ENCODE assay signal across 8 cellular contexts in the genomic region with DNA sequence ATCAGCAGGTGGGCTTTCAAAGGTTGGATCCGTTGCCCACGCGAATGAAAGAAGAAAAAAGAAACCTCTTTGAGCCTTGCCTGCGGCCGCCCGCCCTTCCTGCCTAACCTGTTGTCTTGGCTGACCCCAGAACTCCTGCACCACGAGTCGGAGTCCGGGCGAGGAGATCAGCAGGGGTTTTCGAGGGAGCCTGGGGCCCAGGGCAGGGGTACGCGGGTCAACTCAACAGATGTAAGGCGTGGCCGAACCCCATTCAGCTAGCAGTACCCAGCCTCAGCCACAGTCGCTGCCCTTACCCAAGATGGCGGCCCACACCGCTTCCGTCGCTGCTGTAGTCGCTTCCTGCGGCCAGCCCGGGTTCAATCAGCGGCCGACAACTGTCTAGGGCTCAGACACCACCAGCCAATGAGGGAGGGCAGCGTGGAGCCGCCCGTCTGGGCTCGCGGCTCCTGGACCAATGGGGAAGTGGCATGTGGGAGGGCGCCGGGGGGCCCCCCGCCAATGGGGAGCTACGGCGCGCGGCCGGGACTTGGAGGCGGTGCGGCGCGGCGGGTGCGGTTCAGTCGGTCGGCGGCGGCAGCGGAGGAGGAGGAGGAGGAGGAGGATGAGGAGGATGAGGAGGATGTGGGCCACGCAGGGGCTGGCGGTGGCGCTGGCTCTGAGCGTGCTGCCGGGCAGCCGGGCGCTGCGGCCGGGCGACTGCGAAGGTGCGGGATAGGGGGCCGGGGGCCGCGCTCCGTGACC. TPM values are rescaled to one million over a fixed set of nuclear protein-coding genes. Genes with fewer than 3 reads are reported as not detected.
DNase-seq lines count a peak whose midpoint lies in the region; ATAC-seq, FAIRE-seq and TF ChIP-seq lines count a peak whose summit lies in the region.

Gene MANF (plus strand): TSS at position 562 of the 744 bp plus-strand sequence. CDS start 52 bp downstream, at position 614.

- H2BK5ac ChIP-seq in IMR-90 (ENCODE audit: low read depth, low read length, poor library complexity, severe bottlenecking), result peak within 1 kb of the TSS; percentile 87

- POLR2A ChIA-PET in IMR-90 (lab: Charles Lee; ENCODE audit: unreplicated experiment), result interaction anchor here (0.6 kb wide), 3 partner anchors 14 to 712 kb away, joined by 3 to 7 read pairs (median 7); no protein-coding TSS in a partner anchor
- POLR2A ChIA-PET in endothelial cell of umbilical vein (lab: Charles Lee), result interaction anchor here (0.6 to 1.3 kb wide), 3 partner anchors 45 to 114 kb away, joined by 3 to 7 read pairs (median 3); no protein-coding TSS in a partner anchor

- no peak within 1 kb of the TSS; the same call in 2 of the 3 replicates for H2BK15ac ChIP-seq in IMR-90 (ENCODE audit: low read depth, low read length)

- H3K27ac ChIP-seq in IMR-90 (ENCODE audit: insufficient read depth, low read length) (peak within 1 kb of the TSS; percentile 92), endothelial cell of umbilical vein (ENCODE audit: insufficient read depth, low read depth, low read length) (peak within 1 kb of the TSS; percentile 95)

- H3K9me3 ChIP-seq in IMR-90 (ENCODE audit: control insufficient read depth, insufficient read depth, low read length), result no peaks in the 10 kb centered on the region
- H3K9me3 ChIP-seq in endothelial cell of umbilical vein (replicated peaks; ENCODE audit: control insufficient read depth, insufficient read depth, low read length), result no peaks in the 10 kb centered on the region

- intact Hi-C loops in IMR-90 (cut with micrococcal nuclease), result loop anchor here (1.0 to 5.0 kb wide), 6 partner anchors 41 to 1038 kb away; partner anchors contain the start of genes HEMK1, MAPKAPK3 and ZMYND10
- intact Hi-C loops in endothelial cell of umbilical vein (cut with micrococcal nuclease), result loop anchor here (1.0 to 10.0 kb wide), 6 partner anchors 45 to 816 kb away; partner anchors contain the start of genes DOCK3, HEMK1, PARP3 and RRP9

- DNase-seq in DMS 273 treated with DMSO at 0.1 percent for 48 hours (lab: John Stamatoyannopoulos, UW) (peak; percentile 88), IMR-90 (peak; percentile 97), OCI-M1 (lab: John Stamatoyannopoulos, UW) (peak; percentile 95), activated T-cell treated with anti-CD3 and anti-CD28 coated beads for 24 hours (ENCODE audit: low read depth) (peak; percentile 96), endothelial cell of umbilical vein (ENCODE audit: low read depth, low spot score) (peak; percentile 99), middle frontal gyrus (ENCODE audit: extremely low spot score, low spot score) (peak; percentile 98)
- DNase-seq in stimulated activated CD8-positive, alpha-beta memory T cell treated with anti-CD3 and anti-CD28 coated beads, Interleukin-2, amount 100 ng/mL, for 48 hours (ENCODE audit: low read depth in 2 of 2), result peak; percentile 95

- H2BK20ac ChIP-seq in IMR-90 (ENCODE audit: low read depth, low read length), result no peak within 1 kb of the TSS

- H3K4me2 ChIP-seq in IMR-90 (ENCODE audit: low read depth, low read length) (peak within 1 kb of the TSS; percentile 96), endothelial cell of umbilical vein (ENCODE audit: insufficient read depth, low read length) (peak within 1 kb of the TSS; percentile 96)

- H3K4ac ChIP-seq in IMR-90 (ENCODE audit: low read depth, low read length), result peak within 1 kb of the TSS; percentile 96

- 0% methylated on average over 21 of the region's 65 CpGs; no CpG with 5 or more reads in 1 of the 2 experiments for WGBS in IMR-90 (ENCODE audit: extremely low coverage in 2 of 2, insufficient read length in 1 of 2), 2 experiments

- H2AK9ac ChIP-seq in IMR-90 (replicated peaks; ENCODE audit: low read depth, low read length, poor library complexity), result peak within 1 kb of the TSS; percentile 100

- H3K14ac ChIP-seq in IMR-90 (replicated peaks; ENCODE audit: low read depth, low read length), result peak within 1 kb of the TSS; percentile 99

- peaks cover 29 to 54% of the 10 kb centered on the region in 2 experiments for H3K79me1 ChIP-seq in IMR-90 (ENCODE audit: low read depth in 1 of 2, low read length in 2 of 2)

- peak within 1 kb of the TSS; percentile 34; the same call in 1 of the 2 replicates for H3K18ac ChIP-seq in IMR-90 (ENCODE audit: low read depth, low read length)

- no peak for TF ChIP-seq CTCF in IMR-90 (conservative IDR thresholded peaks at IDR 0.05; ENCODE audit: low read depth, low read length)
- no peak for TF ChIP-seq CTCF in endothelial cell of umbilical vein (IDR thresholded peaks at IDR 0.05; ENCODE audit: extremely low read depth in 1 of 2, insufficient read depth in 1 of 2, low read depth in 1 of 2, low read length in 2 of 2)

- H4K20me1 ChIP-seq in IMR-90 (ENCODE audit: insufficient read depth, low read length), result peaks cover 37% of the 10 kb centered on the region
- no peaks in the 10 kb centered on the region for H4K20me1 ChIP-seq in endothelial cell of umbilical vein (replicated peaks; ENCODE audit: control insufficient read depth, extremely low read depth, insufficient read depth, low read length)

- peak within 1 kb of the TSS; percentile 79 for H3K4me3 ChIP-seq in IMR-90 (ENCODE audit: insufficient read depth, low read depth, low read length)
- H3K4me3 ChIP-seq in endothelial cell of umbilical vein (replicated peaks in 1 of 3; ENCODE audit: insufficient read depth in 1 of 3, low read depth in 1 of 3, low read length in 3 of 3), result peak within 1 kb of the TSS; percentile 64 to 97 (median 93)

- H2BK120ac ChIP-seq in IMR-90 (ENCODE audit: low read depth, low read length), result peak within 1 kb of the TSS; percentile 37; the same call in 1 of the 2 replicates

- TF ChIP-seq POLR2A in IMR-90 (IDR thresholded peaks at IDR 0.05; ENCODE audit: low read depth, low read length), result peak; percentile 97
- TF ChIP-seq POLR2A in endothelial cell of umbilical vein (IDR thresholded peaks at IDR 0.05; ENCODE audit: low read depth, low read length), result peak; percentile 89

- peak within 1 kb of the TSS; percentile 97 to 99 for H4K8ac ChIP-seq in IMR-90 (ENCODE audit: low read depth in 2 of 2, low read length in 2 of 2)

- peak within 1 kb of the TSS; percentile 94 for H3K9ac ChIP-seq in IMR-90 (ENCODE audit: low read depth, low read length)
- H3K9ac ChIP-seq in endothelial cell of umbilical vein (replicated peaks; ENCODE audit: extremely low read depth, insufficient read depth, low read length), result peak within 1 kb of the TSS; percentile 99

- CTCF ChIA-PET in IMR-90 (lab: Yijun Ruan, JAX) (interaction anchor here (0.9 to 1.0 kb wide), 2 partner anchors 13 to 769 kb away, joined by 3 read pairs; no protein-coding TSS in a partner anchor), endothelial cell of umbilical vein (lab: Charles Lee) (interaction anchor here (1.3 to 2.7 kb wide), 5 partner anchors 13 to 769 kb away, joined by 3 to 14 read pairs (median 9); no protein-coding TSS in a partner anchor)

- BruUV-seq in IMR-90 (replicated peaks; lab: Mats Ljungman, UMichigan), result TSS peak; percentile 82
- no TSS peak for BruUV-seq in endothelial cell of umbilical vein (replicated peaks; lab: Mats Ljungman, UMichigan)

- TF ChIP-seq RAD21 in IMR-90 (IDR thresholded peaks at IDR 0.05; ENCODE audit: low read length), result no peak

- ATAC-seq in GM21528 (IDR thresholded peaks at IDR 0.05; ENCODE audit: low FRiP score, unreplicated experiment), result peak; percentile 87
- peak; percentile 96 for ATAC-seq in IMR-90 (ENCODE audit: low read depth)

- H2AK5ac ChIP-seq in IMR-90 (ENCODE audit: low read depth, low read length), result peak within 1 kb of the TSS; percentile 96

- H2AFZ ChIP-seq in IMR-90 (replicated peaks; ENCODE audit: low read length, poor library complexity) (peak within 1 kb of the TSS; percentile 96), endothelial cell of umbilical vein (ENCODE audit: low read depth, low read length) (peak within 1 kb of the TSS; percentile 50)

- FAIRE-seq in endothelial cell of umbilical vein (lab: Jason Lieb, UNC), result peak; percentile 99

- peak within 1 kb of the TSS; percentile 88 for H3K23ac ChIP-seq in IMR-90 (ENCODE audit: low read depth, low read length)

- in situ Hi-C loops in IMR-90 (cut with MboI; ENCODE audit: low sequenced_read_pairs), result loop anchor here (25.0 kb wide), 2 partner anchors 552 to 1048 kb away; partner anchors contain the start of genes PARP3, RASSF1, RRP9 and TUSC2

- H4K5ac ChIP-seq in IMR-90 (ENCODE audit: low read depth, low read length), result peak within 1 kb of the TSS; percentile 58

- H3K4me1 ChIP-seq in IMR-90 (ENCODE audit: control insufficient read depth, insufficient read depth, low read length) (peaks cover 6% of the 10 kb centered on the region), endothelial cell of umbilical vein (ENCODE audit: control insufficient read depth, extremely low read depth, insufficient read depth, low read length) (peaks cover 29% of the 10 kb centered on the region)

- H3K27me3 ChIP-seq in IMR-90 (ENCODE audit: control insufficient read depth, insufficient read depth, low read length) (no peaks in the 10 kb centered on the region), endothelial cell of umbilical vein (ENCODE audit: control insufficient read depth in 2 of 2, insufficient read depth in 2 of 2, low read length in 2 of 2) (no peaks in the 10 kb centered on the region)

- H3K9me1 ChIP-seq in IMR-90 (ENCODE audit: insufficient read depth, low read length), result no peaks in the 10 kb centered on the region
- H3K9me1 ChIP-seq in endothelial cell of umbilical vein (replicated peaks; ENCODE audit: control insufficient read depth, extremely low read depth, insufficient read depth, low read length), result no peaks in the 10 kb centered on the region

- peak within 1 kb of the TSS; percentile 97 for H4K91ac ChIP-seq in IMR-90 (ENCODE audit: insufficient read depth, low read depth, low read length)

- H3K56ac ChIP-seq in IMR-90 (ENCODE audit: extremely low read depth, insufficient read depth, low read length), result peak within 1 kb of the TSS; percentile 89

- H3K79me2 ChIP-seq in endothelial cell of umbilical vein (ENCODE audit: control insufficient read depth, insufficient read depth, low read length), result peaks cover 43% of the 10 kb centered on the region

- peaks cover 23% of the 10 kb centered on the region for H3K36me3 ChIP-seq in IMR-90 (ENCODE audit: control insufficient read depth, insufficient read depth, low read length)
- peaks cover 8 to 16% of the 10 kb centered on the region in 2 experiments for H3K36me3 ChIP-seq in endothelial cell of umbilical vein (ENCODE audit: control insufficient read depth in 2 of 2, extremely low read depth in 1 of 2, insufficient read depth in 2 of 2, low read length in 2 of 2)

- dilution Hi-C loops in IMR-90 (cut with HindIII; ENCODE audit: low sequenced_read_pairs, unreplicated experiment), result no loop called here
- dilution Hi-C loops in endothelial cell of umbilical vein (cut with MboI; ENCODE audit: extremely low pct_ligation_motif_present, low sequenced_read_pairs), result no loop called here

RNA-seq across cellular contexts. Expression of gene MANF, which starts in this region (rescaled TPM):
- total RNA-seq in IMR-90 (2012; rRNA removed) (65.4 and 78.9 TPM in 2 replicates), endothelial cell of umbilical vein (248 and 254 TPM in 2 replicates)
- polyA plus RNA-seq in IMR-90 (2012; rRNA removed) (122 and 131 TPM in 2 replicates), endothelial cell of umbilical vein (66.4 and 100 TPM in 2 replicates)
- 40.5 and 61.4 TPM in 2 replicates for polyA plus RNA-seq in IMR-90 (2012; cell fraction: cytosol; rRNA removed)
- 7.3 and 37.0 TPM in 2 replicates for polyA plus RNA-seq in IMR-90 (2012; cell fraction: nucleus; rRNA removed; ENCODE audit: low replicate concordance)
- 161 and 226 TPM in 2 replicates for polyA plus RNA-seq in endothelial cell of umbilical vein (2011; cell fraction: cytosol; rRNA removed)
- 65.6 and 105 TPM in 2 replicates for polyA plus RNA-seq in endothelial cell of umbilical vein (2011; cell fraction: nucleus; rRNA removed)
- polyA plus RNA-seq in endothelial cell of umbilical vein (2012), result 225 and 241 TPM in 2 replicates
- polyA minus RNA-seq in endothelial cell of umbilical vein, result 29.4 and 33.2 TPM in 2 replicates
- 22.0 TPM for polyA minus RNA-seq in endothelial cell of umbilical vein (2011; cell fraction: cytosol; rRNA and poly(A)+ RNA removed)
- polyA minus RNA-seq in endothelial cell of umbilical vein (2011; cell fraction: nucleus; rRNA and poly(A)+ RNA removed), result 33.6 and 35.9 TPM in 2 replicates

Comparison
In these comparisons a context has a peak if more than half of its experiments do, and no peak if none do; other contexts are left out.
1. Peak in every context shown above with its lines: DNase-seq, ATAC-seq, H3K4me3 ChIP-seq and H3K27ac ChIP-seq.